13 cellular contexts compared by ENCODE assay signal in the genomic region with DNA sequence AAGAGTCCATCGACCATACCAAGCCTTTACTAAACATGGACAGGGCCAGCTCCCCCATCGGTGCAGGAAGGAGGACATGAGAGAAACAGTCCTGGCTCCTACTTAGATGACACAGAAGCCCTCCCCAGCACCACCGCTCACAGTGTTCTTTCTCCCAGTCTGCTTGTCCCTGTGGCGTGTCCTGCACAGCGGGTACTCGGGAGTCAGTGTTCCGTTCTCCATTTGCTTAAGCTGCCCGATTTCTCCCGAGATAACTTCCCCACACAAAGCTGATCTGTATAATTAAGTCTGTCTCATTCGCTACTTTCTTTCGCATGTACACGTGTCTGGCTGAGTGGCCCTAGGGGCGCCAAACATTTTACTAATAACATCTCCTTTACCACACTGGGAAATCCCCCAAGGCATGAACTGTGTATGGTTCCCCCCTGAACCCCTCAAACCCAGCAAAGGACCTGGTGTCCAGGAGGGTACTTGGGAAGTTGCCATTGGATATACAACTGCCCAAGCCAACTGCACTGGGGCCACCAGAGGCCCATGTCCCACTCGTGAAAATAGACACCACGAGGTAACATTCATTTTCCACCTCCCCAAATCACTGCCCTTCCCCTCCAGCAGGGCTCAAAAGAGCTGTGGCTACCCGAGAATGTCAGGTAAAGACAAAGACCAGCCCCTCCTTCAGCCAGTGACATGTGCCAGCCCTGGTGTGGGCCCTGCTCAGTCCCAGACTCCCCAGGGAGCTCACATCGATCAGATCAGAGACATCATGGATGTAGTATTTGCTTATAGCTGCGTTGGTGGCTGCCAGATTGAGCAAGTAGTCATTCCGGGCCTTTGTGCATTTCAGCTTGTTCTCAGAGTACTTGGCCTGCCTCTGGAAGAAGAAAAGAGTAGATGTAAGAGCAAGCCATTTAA.
A peak's percentile ranks its signal among the peaks of the same experiment; 100 is the strongest.
DNase-seq lines count a peak whose midpoint lies in the region; ATAC-seq and TF ChIP-seq lines count a peak whose summit lies in the region.
"Had no signal": no experiment of that assay in that cellular context is flagged by ENCODE, and none has a peak within 500 bp of the region (broad histone marks: within the 10 kb centered on the region; RNA-seq: fewer than 3 reads in every experiment).

No MANE protein-coding gene starts in this region.

- peaks cover 15% of the 10 kb centered on the region for H3K27me3 Mint-ChIP-seq in glutamatergic neuron (ENCODE audit: unreplicated experiment)
- no peaks in the 10 kb centered on the region for H3K27me3 Mint-ChIP-seq in activated CD4-positive, alpha-beta memory T cell treated with anti-CD3 and anti-CD28 coated beads for 36 hours
- peaks cover 3% of the 10 kb centered on the region for H3K27me3 Mint-ChIP-seq in activated T-helper 1 cell treated with anti-CD3 and anti-CD28 coated beads, Interleukin-12 subunit alpha, Interleukin-12 subunit beta, Interleukin-2, Interleukin-4 antibody, amounts not matched to agents 30 ng/mL and 10 ng/mL and 1 ng/mL, durations not matched to agents 14 hours and 24 hours and 36 hours (ENCODE audit: insufficient read depth)
- peaks cover 4 to 5% of the 10 kb centered on the region in 2 donors for H3K27me3 Mint-ChIP-seq in natural killer cell treated with Interleukin-12 subunit alpha and Interleukin-12 subunit beta and Interleukin-15 and Interleukin-18, amount 100 ng/mL, for 72 hours
- H3K27me3 Mint-ChIP-seq: CD4-positive, CD25-positive, alpha-beta regulatory T cell had no signal

- ATAC-seq in left cardiac atrium, result no peak
- no peak for ATAC-seq in natural killer cell treated with Interleukin-12 subunit alpha and Interleukin-12 subunit beta and Interleukin-15 and Interleukin-18, amount 100 ng/mL, for 72 hours

- no peak overlapping the region for H3K4me3 Mint-ChIP-seq in glutamatergic neuron (ENCODE audit: unreplicated experiment)
- no peak overlapping the region for H3K4me3 Mint-ChIP-seq in activated CD4-positive, alpha-beta memory T cell treated with anti-CD3 and anti-CD28 coated beads for 36 hours
- H3K4me3 Mint-ChIP-seq in activated T-helper 1 cell treated with anti-CD3 and anti-CD28 coated beads, Interleukin-12 subunit alpha, Interleukin-12 subunit beta, Interleukin-2, Interleukin-4 antibody, amounts not matched to agents 30 ng/mL and 10 ng/mL and 1 ng/mL, durations not matched to agents 14 hours and 24 hours and 36 hours, result no peak overlapping the region
- no peak overlapping the region for H3K4me3 Mint-ChIP-seq in natural killer cell treated with Interleukin-12 subunit alpha and Interleukin-12 subunit beta and Interleukin-15 and Interleukin-18, amount 100 ng/mL, for 72 hours
- H3K4me3 Mint-ChIP-seq: CD4-positive, CD25-positive, alpha-beta regulatory T cell had no signal

- H3K4me1 Mint-ChIP-seq in glutamatergic neuron (ENCODE audit: low read depth, unreplicated experiment), result peaks cover 12% of the 10 kb centered on the region
- H3K4me1 Mint-ChIP-seq in activated CD4-positive, alpha-beta memory T cell treated with anti-CD3 and anti-CD28 coated beads for 36 hours (ENCODE audit: low read depth), result no peaks in the 10 kb centered on the region
- H3K4me1 Mint-ChIP-seq in activated T-helper 1 cell treated with anti-CD3 and anti-CD28 coated beads, Interleukin-12 subunit alpha, Interleukin-12 subunit beta, Interleukin-2, Interleukin-4 antibody, amounts not matched to agents 30 ng/mL and 10 ng/mL and 1 ng/mL, durations not matched to agents 14 hours and 24 hours and 36 hours (ENCODE audit: low read depth), result no peaks in the 10 kb centered on the region
- H3K4me1 Mint-ChIP-seq in natural killer cell treated with Interleukin-12 subunit alpha and Interleukin-12 subunit beta and Interleukin-15 and Interleukin-18, amount 100 ng/mL, for 72 hours (ENCODE audit: low read depth in 2 of 2), result no peaks in the 10 kb centered on the region
- H3K4me1 Mint-ChIP-seq: CD4-positive, CD25-positive, alpha-beta regulatory T cell had no signal

- peaks cover 26% of the 10 kb centered on the region for H3K9me3 Mint-ChIP-seq in glutamatergic neuron (ENCODE audit: unreplicated experiment)
- H3K9me3 Mint-ChIP-seq in activated CD4-positive, alpha-beta memory T cell treated with anti-CD3 and anti-CD28 coated beads for 36 hours, result peaks cover 9% of the 10 kb centered on the region
- H3K9me3 Mint-ChIP-seq in activated T-helper 1 cell treated with anti-CD3 and anti-CD28 coated beads, Interleukin-12 subunit alpha, Interleukin-12 subunit beta, Interleukin-2, Interleukin-4 antibody, amounts not matched to agents 30 ng/mL and 10 ng/mL and 1 ng/mL, durations not matched to agents 14 hours and 24 hours and 36 hours, result peaks cover 4% of the 10 kb centered on the region
- H3K9me3 Mint-ChIP-seq in natural killer cell treated with Interleukin-12 subunit alpha and Interleukin-12 subunit beta and Interleukin-15 and Interleukin-18, amount 100 ng/mL, for 72 hours, result peaks cover 3% of the 10 kb centered on the region

- H3K36me3 Mint-ChIP-seq in glutamatergic neuron (ENCODE audit: unreplicated experiment), result peaks cover 39% of the 10 kb centered on the region
- peaks cover 6% of the 10 kb centered on the region for H3K36me3 Mint-ChIP-seq in activated CD4-positive, alpha-beta memory T cell treated with anti-CD3 and anti-CD28 coated beads for 36 hours
- no peaks in the 10 kb centered on the region for H3K36me3 Mint-ChIP-seq in activated T-helper 1 cell treated with anti-CD3 and anti-CD28 coated beads, Interleukin-12 subunit alpha, Interleukin-12 subunit beta, Interleukin-2, Interleukin-4 antibody, amounts not matched to agents 30 ng/mL and 10 ng/mL and 1 ng/mL, durations not matched to agents 14 hours and 24 hours and 36 hours (ENCODE audit: low read depth)
- H3K36me3 Mint-ChIP-seq in natural killer cell treated with Interleukin-12 subunit alpha and Interleukin-12 subunit beta and Interleukin-15 and Interleukin-18, amount 100 ng/mL, for 72 hours, result peaks cover 6% of the 10 kb centered on the region

- CTCF ChIA-PET in activated CD4-positive, alpha-beta memory T cell treated with anti-CD3 and anti-CD28 coated beads for 36 hours (lab: Charles Lee), result interaction anchor here (0.6 to 2.2 kb wide), 2 partner anchors 10 to 72 kb away, joined by 3 to 7 read pairs; no protein-coding TSS in a partner anchor

- peak; percentile 56 for DNase-seq in cardiac septum (ENCODE audit: low spot score)
- no peak for DNase-seq in left cardiac atrium
- peak; percentile 90 for DNase-seq in SK-N-DZ (ENCODE audit: low spot score)
- DNase-seq in glutamatergic neuron, result no peak
- DNase-seq in activated CD4-positive, alpha-beta memory T cell treated with anti-CD3 and anti-CD28 coated beads for 36 hours, result no peak
- DNase-seq in activated T-helper 1 cell treated with anti-CD3 and anti-CD28 coated beads, Interleukin-12 subunit alpha, Interleukin-12 subunit beta, Interleukin-2, Interleukin-4 antibody, amounts not matched to agents 30 ng/mL and 10 ng/mL and 1 ng/mL, durations not matched to agents 14 hours and 24 hours and 36 hours (ENCODE audit: low spot score), result no peak
- DNase-seq in NCI-H446 treated with DMSO at 0.1 percent for 48 hours (lab: John Stamatoyannopoulos, UW), result no peak
- no peak for DNase-seq in natural killer cell treated with Interleukin-12 subunit alpha and Interleukin-12 subunit beta and Interleukin-15 and Interleukin-18, amount 100 ng/mL, for 72 hours (ENCODE audit: low spot score)
- DNase-seq: AML-193; CD4-positive, CD25-positive, alpha-beta regulatory T cell; GM23248; H7; IMR-90 had no signal

- H3K27ac Mint-ChIP-seq in glutamatergic neuron (ENCODE audit: unreplicated experiment), result peak overlapping the region; percentile 10
- no peak overlapping the region for H3K27ac Mint-ChIP-seq in activated CD4-positive, alpha-beta memory T cell treated with anti-CD3 and anti-CD28 coated beads for 36 hours
- H3K27ac Mint-ChIP-seq in activated T-helper 1 cell treated with anti-CD3 and anti-CD28 coated beads, Interleukin-12 subunit alpha, Interleukin-12 subunit beta, Interleukin-2, Interleukin-4 antibody, amounts not matched to agents 30 ng/mL and 10 ng/mL and 1 ng/mL, durations not matched to agents 14 hours and 24 hours and 36 hours, result no peak overlapping the region
- no peak overlapping the region for H3K27ac Mint-ChIP-seq in natural killer cell treated with Interleukin-12 subunit alpha and Interleukin-12 subunit beta and Interleukin-15 and Interleukin-18, amount 100 ng/mL, for 72 hours
- H3K27ac Mint-ChIP-seq: CD4-positive, CD25-positive, alpha-beta regulatory T cell had no signal

- no peak for TF ChIP-seq CTCF in glutamatergic neuron (IDR thresholded peaks at IDR 0.05; ENCODE audit: partially characterized antibody, unreplicated experiment)

- intact Hi-C loops in cardiac septum (cut with DNase I), result no loop called here
- intact Hi-C loops in left cardiac atrium (cut with DNase I), result no loop called here
- intact Hi-C loops in activated CD4-positive, alpha-beta memory T cell treated with anti-CD3 and anti-CD28 coated beads for 36 hours (cut with micrococcal nuclease), result no loop called here
- intact Hi-C loops in activated T-helper 1 cell treated with anti-CD3 and anti-CD28 coated beads, Interleukin-12 subunit alpha, Interleukin-12 subunit beta, Interleukin-2, Interleukin-4 antibody, amounts not matched to agents 30 ng/mL and 10 ng/mL and 1 ng/mL, durations not matched to agents 14 hours and 24 hours and 36 hours (cut with micrococcal nuclease), result no loop called here

- POLR2A ChIA-PET in activated CD4-positive, alpha-beta memory T cell treated with anti-CD3 and anti-CD28 coated beads for 36 hours (lab: Charles Lee), result no interaction called here

Comparison
In these comparisons a context has a peak if more than half of its experiments do, and no peak if none do; other contexts are left out.
1. DNase-seq: peak in cardiac septum (single experiment) and SK-N-DZ (single experiment); none in left cardiac atrium (single experiment), glutamatergic neuron (single experiment), activated CD4-positive, alpha-beta memory T cell treated with anti-CD3 and anti-CD28 coated beads for 36 hours (single experiment), activated T-helper 1 cell treated with anti-CD3 and anti-CD28 coated beads, Interleukin-12 subunit alpha, Interleukin-12 subunit beta, Interleukin-2, Interleukin-4 antibody, amounts not matched to agents 30 ng/mL and 10 ng/mL and 1 ng/mL, durations not matched to agents 14 hours and 24 hours and 36 hours (single experiment), NCI-H446 treated with DMSO at 0.1 percent for 48 hours (single experiment) and natural killer cell treated with Interleukin-12 subunit alpha and Interleukin-12 subunit beta and Interleukin-15 and Interleukin-18, amount 100 ng/mL, for 72 hours (single experiment).